Comparison of ENCODE assay signal across 8 cellular contexts in the genomic region with DNA sequence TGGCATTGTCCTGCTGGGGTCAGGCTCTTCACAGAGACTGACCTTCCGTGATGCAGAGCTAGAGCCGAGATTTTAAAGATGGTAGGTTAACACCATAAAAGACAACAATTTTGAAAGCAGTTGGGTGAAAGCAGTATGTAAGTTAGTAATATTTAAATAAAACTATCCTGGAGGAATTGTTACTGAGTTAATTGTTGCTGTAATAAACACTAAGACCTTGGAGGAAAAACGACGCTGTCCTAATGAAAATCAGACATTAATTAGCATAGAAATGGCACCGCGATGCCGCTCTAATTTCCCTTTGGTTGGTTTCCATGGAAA. TPM values are rescaled to one million over a fixed set of nuclear protein-coding genes. Genes with fewer than 3 reads are reported as not detected.
A peak's percentile ranks its signal among the peaks of the same experiment; 100 is the strongest.
DNase-seq lines count a peak whose midpoint lies in the region; ATAC-seq and TF ChIP-seq lines count a peak whose summit lies in the region.

No MANE protein-coding gene starts in this region.

- peaks cover 11 to 22% (median 18%) of the 10 kb centered on the region in 7 donors for H3K4me1 Mint-ChIP-seq in naive thymus-derived CD4-positive, alpha-beta T cell
- peaks cover 16 to 20% of the 10 kb centered on the region in 2 donors for H3K4me1 Mint-ChIP-seq in immature natural killer cell

- H3K9me3 Mint-ChIP-seq in naive thymus-derived CD4-positive, alpha-beta T cell, result no peaks in the 10 kb centered on the region
- H3K9me3 Mint-ChIP-seq in immature natural killer cell, result no peaks in the 10 kb centered on the region

- CTCF ChIA-PET in naive thymus-derived CD4-positive, alpha-beta T cell (lab: Charles Lee), result no interaction called here

- H2AFZ ChIP-seq in ACC112 (ENCODE audit: low read length, unreplicated experiment), result peak overlapping the region; percentile 57

- POLR2A ChIA-PET in naive thymus-derived CD4-positive, alpha-beta T cell (lab: Charles Lee), result interaction anchor here (0.8 to 3.8 kb wide), 4 partner anchors 10 to 127 kb away, joined by 3 to 21 read pairs (median 12); a partner anchor contains a TSS

- H3K4me3 ChIP-seq in ACC112 (ENCODE audit: low read depth, low read length) (peak overlapping the region; percentile 93), HUES6 (ENCODE audit: low read depth, low read length) (peak overlapping the region; percentile 86), coronary artery (peak overlapping the region; percentile 81)
- peak overlapping the region; percentile 98 for H3K4me3 ChIP-seq in naive thymus-derived CD4-positive, alpha-beta T cell (ENCODE audit: low read length)

- peaks cover 0 to 6% (median 0%) of the 10 kb centered on the region in 5 donors for H3K36me3 Mint-ChIP-seq in naive thymus-derived CD4-positive, alpha-beta T cell
- no peaks in the 10 kb centered on the region for H3K36me3 Mint-ChIP-seq in immature natural killer cell

- peak overlapping the region; percentile 92 for H3K9ac ChIP-seq in HUES6 (ENCODE audit: low read length)

- intact Hi-C loops in naive thymus-derived CD4-positive, alpha-beta T cell (cut with micrococcal nuclease), result loop anchor here (1.0 to 10.0 kb wide), 14 partner anchors 32 to 820 kb away; a partner anchor contains a TSS

- peaks cover 0 to 4% (median 0%) of the 10 kb centered on the region in 5 donors for H3K27me3 Mint-ChIP-seq in naive thymus-derived CD4-positive, alpha-beta T cell
- peaks cover 7 to 11% (median 8%) of the 10 kb centered on the region in 3 donors for H3K27me3 Mint-ChIP-seq in immature natural killer cell (ENCODE audit: low read depth in 3 of 3)

- H3K4me1 ChIP-seq in ACC112 (ENCODE audit: control insufficient read depth, insufficient read depth, low read length, unreplicated experiment) (peaks cover 8% of the 10 kb centered on the region), HUES6 (ENCODE audit: control insufficient read depth, insufficient read depth, low read length) (peaks cover 19% of the 10 kb centered on the region)
- H3K4me1 ChIP-seq in naive thymus-derived CD4-positive, alpha-beta T cell (ENCODE audit: control insufficient read depth in 2 of 2, insufficient read depth in 2 of 2, low read length in 2 of 2), result peaks cover 0 to 7% of the 10 kb centered on the region in 2 donors

- H3K9me3 ChIP-seq in HUES6 (ENCODE audit: control insufficient read depth, insufficient read depth, low read depth, low read length), result no peaks in the 10 kb centered on the region
- no peaks in the 10 kb centered on the region for H3K9me3 ChIP-seq in naive thymus-derived CD4-positive, alpha-beta T cell (ENCODE audit: control insufficient read depth in 2 of 3, low read length in 3 of 3)

- no peak for ATAC-seq in naive thymus-derived CD4-positive, alpha-beta T cell
- ATAC-seq in GM18861 (IDR thresholded peaks at IDR 0.05; ENCODE audit: unreplicated experiment), result no peak
- ATAC-seq in HG02798 (IDR thresholded peaks at IDR 0.05; ENCODE audit: poor library complexity, unreplicated experiment), result no peak

- H3K27me3 ChIP-seq in ACC112 (ENCODE audit: insufficient read depth, low read length) (no peaks in the 10 kb centered on the region), HUES6 (ENCODE audit: control insufficient read depth, insufficient read depth, low read length) (no peaks in the 10 kb centered on the region)
- H3K27me3 ChIP-seq in naive thymus-derived CD4-positive, alpha-beta T cell (ENCODE audit: control insufficient read depth in 2 of 2, insufficient read depth in 2 of 2, low read length in 2 of 2), result no peaks in the 10 kb centered on the region

- no peak overlapping the region for H3K4me3 Mint-ChIP-seq in naive thymus-derived CD4-positive, alpha-beta T cell
- no peak overlapping the region for H3K4me3 Mint-ChIP-seq in immature natural killer cell

- H3K27ac ChIP-seq in ACC112 (ENCODE audit: low read depth, low read length) (peak overlapping the region; percentile 76), HUES6 (ENCODE audit: low read depth, low read length) (peak overlapping the region; percentile 86), coronary artery (peak overlapping the region in 1 of 2 donors; percentile 98)
- peak overlapping the region; percentile 59 for H3K27ac ChIP-seq in naive thymus-derived CD4-positive, alpha-beta T cell (ENCODE audit: low read depth, low read length)

- no peak for TF ChIP-seq CTCF in coronary artery (IDR thresholded peaks at IDR 0.05)

- H3K79me2 ChIP-seq in ACC112 (ENCODE audit: control insufficient read depth, insufficient read depth, low read length, unreplicated experiment), result peaks cover 38% of the 10 kb centered on the region

- H3K36me3 ChIP-seq in ACC112 (ENCODE audit: insufficient read depth, low read length) (no peaks in the 10 kb centered on the region), HUES6 (ENCODE audit: control insufficient read depth, insufficient read depth, low read length) (peaks cover 3% of the 10 kb centered on the region)
- peaks cover 0 to 12% (median 0%) of the 10 kb centered on the region in 3 experiments for H3K36me3 ChIP-seq in naive thymus-derived CD4-positive, alpha-beta T cell (ENCODE audit: control insufficient read depth in 2 of 3, insufficient read depth in 3 of 3, low read length in 3 of 3)

- H3K27ac Mint-ChIP-seq in naive thymus-derived CD4-positive, alpha-beta T cell, result peak overlapping the region in 1 of 9 donors; percentile 32
- H3K27ac Mint-ChIP-seq in immature natural killer cell, result no peak overlapping the region

- DNase-seq in coronary artery (ENCODE audit: low spot score) (no peak), T-helper 9 cell (no peak), immature natural killer cell (no peak)
- no peak for DNase-seq in naive thymus-derived CD4-positive, alpha-beta T cell

RNA-seq across cellular contexts. Expression of a gene that starts 0.7 kb away (rescaled TPM):
- 100 to 1,000 TPM in 1 of 5 experiments, 10 to 100 TPM in 4; 35.6 to 156 (median 44.8) TPM for total RNA-seq in naive thymus-derived CD4-positive, alpha-beta T cell
- 10 to 100 TPM; 41.4 to 56.4 TPM for polyA plus RNA-seq in naive thymus-derived CD4-positive, alpha-beta T cell
- polyA plus RNA-seq in immature natural killer cell, result 10 to 100 TPM; 48.5 to 56.0 (median 54.6) TPM

RNA-seq across cellular contexts. Expression of a gene that starts 21.0 kb away (rescaled TPM):
- not detected for total RNA-seq in naive thymus-derived CD4-positive, alpha-beta T cell
- 1 to 10 TPM in 1 of 2 donors, under 1 TPM in 1; 0.35 to 1.7 TPM for polyA plus RNA-seq in naive thymus-derived CD4-positive, alpha-beta T cell
- under 1 TPM in 2 of 3 donors, not detected in 1; 0.27 to 0.70 TPM for polyA plus RNA-seq in immature natural killer cell

RNA-seq across cellular contexts. Expression of a gene that starts 32.2 kb away (rescaled TPM):
- total RNA-seq in naive thymus-derived CD4-positive, alpha-beta T cell, result 100 to 1,000 TPM; 112 to 143 (median 127) TPM
- polyA plus RNA-seq in naive thymus-derived CD4-positive, alpha-beta T cell, result 10 to 100 TPM; 70.7 to 81.4 TPM
- polyA plus RNA-seq in immature natural killer cell, result 10 to 100 TPM; 64.6 to 99.1 (median 82.1) TPM

RNA-seq across cellular contexts. Expression of a gene that starts 36.0 kb away (rescaled TPM):
- total RNA-seq in naive thymus-derived CD4-positive, alpha-beta T cell, result 1 to 10 TPM; 1.5 to 7.8 (median 4.3) TPM
- polyA plus RNA-seq in naive thymus-derived CD4-positive, alpha-beta T cell, result 1 to 10 TPM; 2.7 to 5.6 TPM
- polyA plus RNA-seq in immature natural killer cell, result 1 to 10 TPM; 1.9 to 6.9 (median 2.0) TPM

RNA-seq across cellular contexts. Expression of a gene that starts 45.8 kb away (rescaled TPM):
- total RNA-seq in naive thymus-derived CD4-positive, alpha-beta T cell, result 1 to 10 TPM; 1.4 to 2.6 (median 2.4) TPM
- polyA plus RNA-seq in naive thymus-derived CD4-positive, alpha-beta T cell, result 1 to 10 TPM in 1 of 2 donors, under 1 TPM in 1; 0.87 to 2.0 TPM
- not detected for polyA plus RNA-seq in immature natural killer cell
